Comparison of ENCODE assay signal across 8 cellular contexts in genomic region chr10:109902992-109903947, GRCh38. TPM values are rescaled to one million over a fixed set of nuclear protein-coding genes. Genes with fewer than 3 reads are reported as not detected.
DNase-seq lines count a peak whose midpoint lies in the region; ATAC-seq, FAIRE-seq and TF ChIP-seq lines count a peak whose summit lies in the region.

No MANE protein-coding gene starts in this region.

- no peak for TF ChIP-seq EP300 in SK-N-SH (IDR thresholded peaks at IDR 0.05; ENCODE audit: borderline replicate concordance in 1 of 2, low read depth in 1 of 2, low read length in 1 of 2)

- H3K4me2 ChIP-seq in SK-N-SH = no peak overlapping the region

- H3K36me3 ChIP-seq in SK-N-SH (replicated peaks in 1 of 2; ENCODE audit: control insufficient read depth in 1 of 2, insufficient read depth in 2 of 2, low read length in 1 of 2) = peaks cover 24 to 27% of the 10 kb centered on the region in 2 experiments

- peak overlapping the region in 1 of 2 experiments; percentile 18; a peak in 1 of 4 replicates for H3K27ac ChIP-seq in SK-N-SH (ENCODE audit: low read depth in 2 of 2, low read length in 1 of 2)

- no peak overlapping the region for H2AFZ ChIP-seq in SK-N-SH (ENCODE audit: low read depth)

- no peaks in the 10 kb centered on the region for H3K27me3 ChIP-seq in SK-N-SH (ENCODE audit: insufficient read depth)

- TF ChIP-seq CTCF in SK-N-SH (IDR thresholded peaks at IDR 0.05) = no peak

- POLR2A ChIA-PET in SK-N-SH (lab: Yijun Ruan, JAX) = no interaction called here

- peak; percentile 34 for DNase-seq in GM03348 (ENCODE audit: low spot score)
- DNase-seq in SK-N-SH = no peak
- no peak for DNase-seq in activated effector memory CD4-positive, alpha-beta T cell treated with Interleukin-2 at 50 U/mL for 16 hours
- no peak for DNase-seq in SIG-M5 treated with dmso at 0.1 percent for 504 hours (lab: John Stamatoyannopoulos, UW; ENCODE audit: unreplicated experiment)
- DNase-seq in amygdala (lab: John Stamatoyannopoulos, UW) = no peak

- 86% methylated on average over 7 of the region's 7 CpGs for WGBS in SK-N-SH (ENCODE audit: low lambda C conversion rate)

- peaks cover 42% of the 10 kb centered on the region for H3K79me2 ChIP-seq in SK-N-SH (ENCODE audit: insufficient read depth)

- TF ChIP-seq RAD21 in SK-N-SH (IDR thresholded peaks at IDR 0.05; ENCODE audit: low read length) = no peak

- CTCF ChIA-PET in SK-N-SH (lab: Yijun Ruan, JAX) = interaction anchor here (0.5 to 5.3 kb wide), 4 partner anchors 10 to 213 kb away, joined by 3 to 17 read pairs (median 3); no protein-coding TSS in a partner anchor

- ATAC-seq in HG02571 (IDR thresholded peaks at IDR 0.05; ENCODE audit: unreplicated experiment) (peak; percentile 50), HG03045 (IDR thresholded peaks at IDR 0.05; ENCODE audit: unreplicated experiment) (no peak)

- no peaks in the 10 kb centered on the region for H4K20me1 ChIP-seq in SK-N-SH (ENCODE audit: insufficient read depth)

- no peak overlapping the region for H3K9ac ChIP-seq in SK-N-SH

- peak; percentile 60 for FAIRE-seq in islet of Langerhans (lab: Jason Lieb, UNC)

- no peaks in the 10 kb centered on the region for H3K9me2 ChIP-seq in SK-N-SH

- H3F3A ChIP-seq in SK-N-SH (replicated peaks; ENCODE audit: insufficient read depth) = no peaks in the 10 kb centered on the region

- no peak overlapping the region for H3K4me3 ChIP-seq in SK-N-SH (ENCODE audit: low read depth in 2 of 2, low read length in 1 of 2)

- H3K9me3 ChIP-seq in SK-N-SH = no peaks in the 10 kb centered on the region

- peaks cover 3 to 15% of the 10 kb centered on the region in 2 experiments; a peak in 2 of 4 replicates for H3K4me1 ChIP-seq in SK-N-SH (ENCODE audit: control insufficient read depth in 1 of 2, insufficient read depth in 2 of 2, low read depth in 1 of 2, low read length in 1 of 2)

TF ChIP-seq in SK-N-SH, 30 proteins besides CTCF, POLR2A, EP300 and RAD21:
- TF ChIP-seq FOSL2 (IDR thresholded peaks at IDR 0.05; ENCODE audit: borderline replicate concordance, low read depth) (peak; percentile 10; the same call in 1 of the 2 replicates), TEAD4 (IDR thresholded peaks at IDR 0.05; ENCODE audit: borderline replicate concordance, insufficient read depth) (no peak)

RNA-seq across cellular contexts. Expression of gene XPNPEP1, which starts 20.0 kb away (rescaled TPM):
- 167 and 190 TPM in 2 replicates for polyA plus RNA-seq in SK-N-SH (2012; rRNA removed)
- 122 and 146 TPM in 2 replicates for polyA plus RNA-seq in SK-N-SH (2012; cell fraction: cytosol; rRNA removed)
- polyA plus RNA-seq in SK-N-SH (2012; cell fraction: nucleus; rRNA removed) = 264 and 305 TPM in 2 replicates
